In genomic region chr18:25353080-25353479, GRCh38 we compare ENCODE assay signal across 1 cellular context.
TF ChIP-seq lines count a peak whose summit lies in the region.

No MANE protein-coding gene starts in this region.

TF ChIP-seq in H1, 55 proteins besides CTCF, POLR2A, EP300 and RAD21:
- TF ChIP-seq CBX8 (IDR thresholded peaks at IDR 0.05; ENCODE audit: borderline replicate concordance, low read depth, low read length) (no peak), KDM1A (IDR thresholded peaks at IDR 0.05; ENCODE audit: borderline replicate concordance, low read length) (no peak), SAP30 (IDR thresholded peaks at IDR 0.05; ENCODE audit: insufficient read depth, insufficient replicate concordance, low read length) (no peak), SP4 (IDR thresholded peaks at IDR 0.05; ENCODE audit: low read length) (no peak), EZH2 (IDR thresholded peaks at IDR 0.05; ENCODE audit: low read depth, low read length, severe bottlenecking) (no peak), TAF7 (optimal IDR thresholded peaks at IDR 0.05; ENCODE audit: borderline replicate concordance, low read depth, low read length) (no peak), FOSL1 (IDR thresholded peaks at IDR 0.05; ENCODE audit: insufficient read depth, low read depth, low read length) (no peak), BACH1 (IDR thresholded peaks at IDR 0.05; ENCODE audit: low read length) (no peak), TAF1 (IDR thresholded peaks at IDR 0.05; ENCODE audit: low read depth, low read length) (no peak), ATF2 (IDR thresholded peaks at IDR 0.05; ENCODE audit: low read length) (no peak), SIX5 (IDR thresholded peaks at IDR 0.05; ENCODE audit: low read depth, low read length) (no peak), JUND (IDR thresholded peaks at IDR 0.05; ENCODE audit: low read length) (no peak), POU5F1 (IDR thresholded peaks at IDR 0.05; ENCODE audit: low read depth, low read length) (no peak), SP2 (IDR thresholded peaks at IDR 0.05; ENCODE audit: low read length) (no peak), SIRT6 (IDR thresholded peaks at IDR 0.05; ENCODE audit: low read length) (no peak), KDM4A (IDR thresholded peaks at IDR 0.05; ENCODE audit: low read depth, low read length, severe bottlenecking) (no peak), USF2 (IDR thresholded peaks at IDR 0.05; ENCODE audit: low read length) (no peak), E2F6 (IDR thresholded peaks at IDR 0.05) (no peak), BCL11A (IDR thresholded peaks at IDR 0.05; ENCODE audit: low read depth in 2 of 2, low read length in 2 of 2) (no peak)
TF ChIP-seq in H1: peak in this region for 0.
